19 cellular contexts compared by ENCODE assay signal in the genomic region with DNA sequence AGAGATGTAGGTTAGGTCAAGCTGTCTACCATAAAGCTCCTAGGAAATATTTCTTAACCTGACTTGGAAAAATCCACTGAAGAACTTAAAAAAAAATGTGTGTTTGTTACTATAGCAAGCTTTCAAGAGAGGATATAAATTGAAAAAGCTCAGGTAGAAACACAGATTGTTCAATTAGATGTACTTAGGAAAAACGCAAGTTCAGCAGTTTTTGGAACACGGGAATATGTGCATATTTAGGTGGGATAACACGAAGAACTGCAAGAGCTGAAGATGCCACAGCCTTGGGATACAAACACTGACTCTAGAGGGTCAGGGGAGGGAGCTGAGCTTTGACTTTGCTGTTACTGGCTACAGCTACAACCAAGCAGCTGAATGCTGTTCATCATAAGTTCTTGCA.
DNase-seq lines count a peak whose midpoint lies in the region; ATAC-seq, FAIRE-seq and TF ChIP-seq lines count a peak whose summit lies in the region.
"Had no signal": no experiment of that assay in that cellular context is flagged by ENCODE, and none has a peak within 500 bp of the region (broad histone marks: within the 10 kb centered on the region; RNA-seq: fewer than 3 reads in every experiment).

No MANE protein-coding gene starts in this region.

- H3K4me1 ChIP-seq in A549 (no peaks in the 10 kb centered on the region), IMR-90 (ENCODE audit: control insufficient read depth, insufficient read depth, low read length) (no peaks in the 10 kb centered on the region), H1 (replicated peaks in 1 of 4; ENCODE audit: control insufficient read depth in 3 of 4, insufficient read depth in 4 of 4, low read length in 3 of 4) (no peaks in the 10 kb centered on the region)
- H3K4me1 ChIP-seq: BLaER1 treated with 17β-estradiol and CSF1 and Interleukin-3, amounts not matched to agents 10 nM and 100 nM; Caco-2 had no signal

- POLR2A ChIA-PET in A549 (lab: Yijun Ruan, JAX), result no interaction called here
- POLR2A ChIA-PET in IMR-90 (lab: Charles Lee; ENCODE audit: unreplicated experiment), result no interaction called here
- POLR2A ChIA-PET in H1 (lab: Charles Lee; ENCODE audit: partially characterized antibody), result no interaction called here

- no peaks in the 10 kb centered on the region; the same call in 1 of the 2 replicates for H3K23me2 ChIP-seq in H1 (ENCODE audit: low read depth, low read length)

- dilution Hi-C loops in IMR-90 (cut with HindIII; ENCODE audit: low sequenced_read_pairs, unreplicated experiment), result no loop called here

- CTCF ChIA-PET in A549 (lab: Yijun Ruan, JAX) (interaction anchor here (0.6 to 2.4 kb wide), 3 partner anchors 11 to 342 kb away, joined by 3 to 18 read pairs (median 3); no protein-coding TSS in a partner anchor), IMR-90 (lab: Yijun Ruan, JAX) (interaction anchor here (2.4 kb wide), 1 partner anchor 10 kb away, joined by 9 read pairs; no protein-coding TSS in a partner anchor), H1 (lab: Charles Lee; ENCODE audit: partially characterized antibody) (interaction anchor here (0.8 to 8.8 kb wide), 3 partner anchors 11 to 809 kb away, joined by 4 to 54 read pairs (median 27); no protein-coding TSS in a partner anchor)

- intact Hi-C loops in IMR-90 (cut with micrococcal nuclease), result no loop called here

- H3K18ac ChIP-seq in IMR-90 (ENCODE audit: low read depth, low read length) (no peak overlapping the region), H1 (ENCODE audit: extremely low read depth, low read length) (no peak overlapping the region)

- H4K91ac ChIP-seq in IMR-90 (ENCODE audit: insufficient read depth, low read depth, low read length), result no peak overlapping the region
- H4K91ac ChIP-seq in H1 (replicated peaks; ENCODE audit: insufficient read length, low read length), result no peak overlapping the region

- H3K14ac ChIP-seq in IMR-90 (replicated peaks; ENCODE audit: low read depth, low read length) (no peak overlapping the region), H1 (ENCODE audit: insufficient read length) (no peak overlapping the region)

- DNase-seq in A549 (ENCODE audit: low read depth in 1 of 2, low spot score in 1 of 2) (no peak), IMR-90 (no peak), H1 (ENCODE audit: low read depth in 1 of 2, low spot score in 2 of 2) (no peak), NCI-H187 treated with DMSO at 0.1 percent for 48 hours (lab: John Stamatoyannopoulos, UW) (no peak)
- DNase-seq: 8988T; AML-193; Caco-2; Calu3; CD4-positive, alpha-beta T cell; CD8-positive, alpha-beta T cell; DMS79 treated with DMSO at 0.1 percent for 48 hours; GF-D8 had no signal

- no peak overlapping the region for H2AK5ac ChIP-seq in IMR-90 (ENCODE audit: low read depth, low read length)
- H2AK5ac ChIP-seq in H1 (ENCODE audit: low read depth, low read length), result no peak overlapping the region

- H2AFZ ChIP-seq in IMR-90 (replicated peaks; ENCODE audit: low read length, poor library complexity), result no peak overlapping the region
- H2AFZ ChIP-seq in H1 (ENCODE audit: low read length), result no peak overlapping the region

- FAIRE-seq in A549 (lab: Jason Lieb, UNC), result no peak
- FAIRE-seq in H1 (lab: Jason Lieb, UNC), result no peak
- FAIRE-seq: A204.1, D721Med, G401.6, GM12891 had no signal

- no peak overlapping the region for H3K27ac ChIP-seq in A549
- H3K27ac ChIP-seq in IMR-90 (ENCODE audit: insufficient read depth, low read length), result no peak overlapping the region
- H3K27ac ChIP-seq in H1 (ENCODE audit: low read depth, low read length), result no peak overlapping the region
- H3K27ac ChIP-seq: BLaER1 treated with 17β-estradiol and CSF1 and Interleukin-3, amounts not matched to agents 10 nM and 100 nM; C4-2B had no signal

- H3K27me3 ChIP-seq in IMR-90 (ENCODE audit: control insufficient read depth, insufficient read depth, low read length), result no peaks in the 10 kb centered on the region
- no peaks in the 10 kb centered on the region for H3K27me3 ChIP-seq in H1 (replicated peaks in 1 of 4; ENCODE audit: control insufficient read depth in 3 of 4, extremely low read depth in 1 of 4, insufficient read depth in 3 of 4, low read length in 3 of 4)
- H3K27me3 ChIP-seq: BLaER1 treated with 17β-estradiol and CSF1 and Interleukin-3, amounts not matched to agents 10 nM and 100 nM had no signal

- no peak overlapping the region for H3K4me2 ChIP-seq in A549
- H3K4me2 ChIP-seq in IMR-90 (ENCODE audit: low read depth, low read length), result no peak overlapping the region
- no peak overlapping the region for H3K4me2 ChIP-seq in H1 (ENCODE audit: insufficient read depth in 1 of 2, low read depth in 2 of 2, low read length in 2 of 2)
- H3K4me2 ChIP-seq: BLaER1 treated with 17β-estradiol and CSF1 and Interleukin-3, amounts not matched to agents 10 nM and 100 nM had no signal

- BruUV-seq in IMR-90 (replicated peaks; lab: Mats Ljungman, UMichigan), result no TSS peak

- TF ChIP-seq RAD21 in A549 (conservative IDR thresholded peaks at IDR 0.05 in 1 of 2, IDR thresholded peaks at IDR 0.05 in 1 of 2), result no peak
- TF ChIP-seq RAD21 in IMR-90 (IDR thresholded peaks at IDR 0.05; ENCODE audit: low read length), result no peak
- TF ChIP-seq RAD21 in H1 (IDR thresholded peaks at IDR 0.05 in 1 of 2, conservative IDR thresholded peaks at IDR 0.05 in 1 of 2; ENCODE audit: low read depth in 2 of 2, low read length in 2 of 2), result no peak

- H4K5ac ChIP-seq in IMR-90 (ENCODE audit: low read depth, low read length) (no peak overlapping the region), H1 (ENCODE audit: insufficient read length, low read depth, low read length) (no peak overlapping the region)

- H2BK20ac ChIP-seq in IMR-90 (ENCODE audit: low read depth, low read length) (no peak overlapping the region), H1 (ENCODE audit: low read length) (no peak overlapping the region)

- no peaks in the 10 kb centered on the region for H3K9me3 ChIP-seq in A549
- H3K9me3 ChIP-seq in IMR-90 (ENCODE audit: control insufficient read depth, insufficient read depth, low read length), result no peaks in the 10 kb centered on the region
- H3K9me3 ChIP-seq in H1 (ENCODE audit: insufficient read depth in 2 of 2, low read depth in 1 of 2, low read length in 1 of 2), result no peaks in the 10 kb centered on the region
- H3K9me3 ChIP-seq: BLaER1 treated with 17β-estradiol and CSF1 and Interleukin-3, amounts not matched to agents 10 nM and 100 nM; Caco-2 had no signal

- H2BK12ac ChIP-seq in H1 (ENCODE audit: low read depth, low read length), result no peak overlapping the region

- H3K23ac ChIP-seq in IMR-90 (ENCODE audit: low read depth, low read length), result no peak overlapping the region
- no peak overlapping the region for H3K23ac ChIP-seq in H1 (ENCODE audit: insufficient read length)

- H2BK15ac ChIP-seq in IMR-90 (ENCODE audit: low read depth, low read length) (no peak overlapping the region), H1 (ENCODE audit: low read length) (no peak overlapping the region)

- no peak overlapping the region for H2AK9ac ChIP-seq in IMR-90 (replicated peaks; ENCODE audit: low read depth, low read length, poor library complexity)

- H4K20me1 ChIP-seq in IMR-90 (ENCODE audit: insufficient read depth, low read length) (no peaks in the 10 kb centered on the region), H1 (replicated peaks in 1 of 2; ENCODE audit: control insufficient read depth in 1 of 2, insufficient read depth in 2 of 2, low read length in 2 of 2) (no peaks in the 10 kb centered on the region)
- H4K20me1 ChIP-seq: BLaER1 treated with 17β-estradiol and CSF1 and Interleukin-3, amounts not matched to agents 10 nM and 100 nM had no signal

- no peak overlapping the region for H2BK5ac ChIP-seq in IMR-90 (ENCODE audit: low read depth, low read length, poor library complexity, severe bottlenecking)
- no peak overlapping the region for H2BK5ac ChIP-seq in H1 (ENCODE audit: low read depth, low read length)

- H3K79me1 ChIP-seq in IMR-90 (ENCODE audit: low read depth in 1 of 2, low read length in 2 of 2), result no peaks in the 10 kb centered on the region
- H3K79me1 ChIP-seq in H1 (ENCODE audit: low read depth, low read length), result no peaks in the 10 kb centered on the region

- no peaks in the 10 kb centered on the region for H3K9me1 ChIP-seq in IMR-90 (ENCODE audit: insufficient read depth, low read length)

- no peak overlapping the region for H3K4ac ChIP-seq in IMR-90 (ENCODE audit: low read depth, low read length)
- H3K4ac ChIP-seq in H1 (replicated peaks; ENCODE audit: insufficient read length, low read depth, low read length), result no peak overlapping the region

- no peak for ATAC-seq in A549
- ATAC-seq in IMR-90 (ENCODE audit: low read depth), result no peak
- no peak for ATAC-seq in GM18873 (IDR thresholded peaks at IDR 0.05; ENCODE audit: low FRiP score, unreplicated experiment)
- ATAC-seq: CD8-positive, alpha-beta T cell had no signal

- H2BK120ac ChIP-seq in IMR-90 (ENCODE audit: low read depth, low read length), result no peak overlapping the region
- H2BK120ac ChIP-seq in H1 (replicated peaks; ENCODE audit: low read depth, low read length), result no peak overlapping the region

- H3K4me3 ChIP-seq in A549 (no peak overlapping the region), IMR-90 (ENCODE audit: insufficient read depth, low read depth, low read length) (no peak overlapping the region), H1 (ENCODE audit: extremely low read depth in 1 of 4, insufficient read depth in 2 of 4, low read depth in 3 of 4, low read length in 4 of 4) (no peak overlapping the region)
- H3K4me3 ChIP-seq: BLaER1 treated with 17β-estradiol and CSF1 and Interleukin-3, amounts not matched to agents 10 nM and 100 nM had no signal

- in situ Hi-C loops in IMR-90 (cut with MboI; ENCODE audit: low sequenced_read_pairs), result no loop called here

- H3K9ac ChIP-seq in IMR-90 (ENCODE audit: low read depth, low read length), result no peak overlapping the region
- H3K9ac ChIP-seq in H1 (replicated peaks in 1 of 4; ENCODE audit: extremely low read depth in 1 of 4, low read depth in 3 of 4, low read length in 3 of 4), result no peak overlapping the region
- H3K9ac ChIP-seq: BLaER1 treated with 17β-estradiol and CSF1 and Interleukin-3, amounts not matched to agents 10 nM and 100 nM had no signal

- H4K8ac ChIP-seq in IMR-90 (ENCODE audit: low read depth in 2 of 2, low read length in 2 of 2), result no peak overlapping the region
- no peak overlapping the region for H4K8ac ChIP-seq in H1 (ENCODE audit: extremely low read depth, insufficient read depth, low read length)

- H3K56ac ChIP-seq in IMR-90 (ENCODE audit: extremely low read depth, insufficient read depth, low read length) (no peak overlapping the region), H1 (replicated peaks; ENCODE audit: insufficient read length, low read depth, low read length) (no peak overlapping the region)

- TF ChIP-seq CTCF in A549 (IDR thresholded peaks at IDR 0.05), result no peak
- TF ChIP-seq CTCF in IMR-90 (conservative IDR thresholded peaks at IDR 0.05; ENCODE audit: low read depth, low read length), result no peak
- TF ChIP-seq CTCF in H1 (IDR thresholded peaks at IDR 0.05; ENCODE audit: control extremely low read depth in 1 of 3, insufficient read depth in 1 of 3, low read depth in 1 of 3, low read length in 3 of 3), result no peak

- no peak for TF ChIP-seq EP300 in A549 (IDR thresholded peaks at IDR 0.05)
- no peak for TF ChIP-seq EP300 in H1 (IDR thresholded peaks at IDR 0.05; ENCODE audit: borderline replicate concordance in 1 of 2, low read depth in 2 of 2, low read length in 2 of 2)

- H3K36me3 ChIP-seq in IMR-90 (ENCODE audit: control insufficient read depth, insufficient read depth, low read length), result no peaks in the 10 kb centered on the region
- H3K36me3 ChIP-seq in H1 (ENCODE audit: control insufficient read depth in 2 of 4, insufficient read depth in 4 of 4, low read length in 3 of 4), result no peaks in the 10 kb centered on the region
- H3K36me3 ChIP-seq: BLaER1 treated with 17β-estradiol and CSF1 and Interleukin-3, amounts not matched to agents 10 nM and 100 nM had no signal

- no peaks in the 10 kb centered on the region for H3K79me2 ChIP-seq in H1 (ENCODE audit: control insufficient read depth in 1 of 2, insufficient read depth in 2 of 2, low read length in 2 of 2)

- WGBS in A549 (ENCODE audit: missing lambda C conversion rate), result 0% methylated on average over 3 of the region's 3 CpGs
- 20% methylated on average over 1 of the region's 3 CpGs; no CpG with 5 or more reads in 1 of the 2 experiments for WGBS in IMR-90 (ENCODE audit: extremely low coverage in 2 of 2, insufficient read length in 1 of 2), 2 experiments
- 79% methylated on average over 3 of the region's 3 CpGs; no CpG with 5 or more reads in 1 of the 2 experiments for WGBS in H1 (ENCODE audit: extremely low coverage in 1 of 2, insufficient coverage in 1 of 2, insufficient read length in 1 of 2, insufficient replicate concordance in 2 of 2, low coverage in 1 of 2, low lambda C conversion rate in 2 of 2, missing lambda C conversion rate in 1 of 2), 2 experiments

- TF ChIP-seq POLR2A in A549 (IDR thresholded peaks at IDR 0.05; ENCODE audit: low read length) (no peak), IMR-90 (IDR thresholded peaks at IDR 0.05; ENCODE audit: low read depth, low read length) (no peak), H1 (IDR thresholded peaks at IDR 0.05; ENCODE audit: control extremely low read depth in 1 of 2, low read depth in 2 of 2, low read length in 2 of 2) (no peak)

Comparison
In these comparisons a context has a peak if more than half of its experiments do, and no peak if none do; other contexts are left out.
1. Of the 18 proteins assayed by ChIP-seq in both H1 and A549: peak only in H1: none; only in A549: none; in both: MAFK; in neither: 17.